17 cellular contexts compared by ENCODE assay signal in genomic region chr15:68781209-68781608, GRCh38. TPM values are rescaled to one million over a fixed set of nuclear protein-coding genes. Genes with fewer than 3 reads are reported as not detected.
DNase-seq lines count a peak whose midpoint lies in the region; ATAC-seq and TF ChIP-seq lines count a peak whose summit lies in the region.
"Had no signal": no experiment of that assay in that cellular context is flagged by ENCODE, and none has a peak within 500 bp of the region (broad histone marks: within the 10 kb centered on the region; RNA-seq: fewer than 3 reads in every experiment).

No MANE protein-coding gene starts in this region.

- no peaks in the 10 kb centered on the region for H3K9me3 Mint-ChIP-seq in activated CD4-positive, alpha-beta memory T cell treated with anti-CD3 and anti-CD28 coated beads for 36 hours
- no peaks in the 10 kb centered on the region for H3K9me3 Mint-ChIP-seq in activated CD4-positive, alpha-beta memory T cell treated with anti-CD3 and anti-CD28 coated beads, Interleukin-2, amount 10 ng/mL, durations not matched to agents 7 days and 5 days
- H3K9me3 Mint-ChIP-seq in effector memory CD8-positive, alpha-beta T cell: no peaks in the 10 kb centered on the region
- no peaks in the 10 kb centered on the region for H3K9me3 Mint-ChIP-seq in progenitor cell of endocrine pancreas (ENCODE audit: low read depth)
- H3K9me3 Mint-ChIP-seq in stimulated activated naive CD8-positive, alpha-beta T cell treated with anti-CD3 and anti-CD28 coated beads, Interleukin-15, amount 100 ng/mL, for 72 hours: no peaks in the 10 kb centered on the region
- H3K9me3 Mint-ChIP-seq: CD4-positive, alpha-beta memory T cell; nephron progenitor cell had no signal

- no peak for ATAC-seq in effector memory CD8-positive, alpha-beta T cell (replicated peaks)
- ATAC-seq in GM19467 (IDR thresholded peaks at IDR 0.05; ENCODE audit: unreplicated experiment) (no peak), GM21737 (IDR thresholded peaks at IDR 0.05; ENCODE audit: unreplicated experiment) (no peak)
- no peak for ATAC-seq in stimulated activated naive CD8-positive, alpha-beta T cell treated with anti-CD3 and anti-CD28 coated beads, Interleukin-15, amount 100 ng/mL, for 72 hours
- ATAC-seq: PC-3 had no signal

- POLR2A ChIA-PET in activated CD4-positive, alpha-beta memory T cell treated with anti-CD3 and anti-CD28 coated beads for 36 hours (lab: Charles Lee): interaction anchor here (0.6 to 3.0 kb wide), 3 partner anchors 36 to 104 kb away, joined by 3 to 7 read pairs (median 3); no protein-coding TSS in a partner anchor
- POLR2A ChIA-PET in activated CD4-positive, alpha-beta memory T cell treated with anti-CD3 and anti-CD28 coated beads, Interleukin-2, amount 10 ng/mL, durations not matched to agents 7 days and 5 days (lab: Charles Lee): interaction anchor here (1.0 kb wide), 1 partner anchor 35 kb away, joined by 3 read pairs; no protein-coding TSS in a partner anchor

- no peaks in the 10 kb centered on the region for H3K27me3 Mint-ChIP-seq in activated CD4-positive, alpha-beta memory T cell treated with anti-CD3 and anti-CD28 coated beads for 36 hours
- H3K27me3 Mint-ChIP-seq in activated CD4-positive, alpha-beta memory T cell treated with anti-CD3 and anti-CD28 coated beads, Interleukin-2, amount 10 ng/mL, durations not matched to agents 7 days and 5 days: no peaks in the 10 kb centered on the region
- no peaks in the 10 kb centered on the region for H3K27me3 Mint-ChIP-seq in effector memory CD8-positive, alpha-beta T cell
- H3K27me3 Mint-ChIP-seq in progenitor cell of endocrine pancreas: no peaks in the 10 kb centered on the region
- no peaks in the 10 kb centered on the region for H3K27me3 Mint-ChIP-seq in stimulated activated naive CD8-positive, alpha-beta T cell treated with anti-CD3 and anti-CD28 coated beads, Interleukin-15, amount 100 ng/mL, for 72 hours
- H3K27me3 Mint-ChIP-seq: CD4-positive, alpha-beta memory T cell had no signal

- no peak for DNase-seq in activated CD4-positive, alpha-beta memory T cell treated with anti-CD3 and anti-CD28 coated beads for 36 hours
- DNase-seq in activated CD4-positive, alpha-beta memory T cell treated with anti-CD3 and anti-CD28 coated beads, Interleukin-2, amount 10 ng/mL, durations not matched to agents 7 days and 5 days: no peak
- DNase-seq in GF-D8 (lab: John Stamatoyannopoulos, UW) (peak; percentile 16), progenitor cell of endocrine pancreas (ENCODE audit: low spot score, unreplicated experiment) (no peak)
- DNase-seq in effector memory CD8-positive, alpha-beta T cell: no peak
- no peak for DNase-seq in stimulated activated naive CD8-positive, alpha-beta T cell treated with anti-CD3 and anti-CD28 coated beads, Interleukin-15, amount 100 ng/mL, for 72 hours
- DNase-seq: activated CD4-positive, CD25-positive, alpha-beta regulatory T cell; activated CD8-positive, alpha-beta memory T cell treated with anti-CD3 and anti-CD28 coated beads, Interleukin-2, amount 50 U/mL, for 4 hours; CD4-positive, alpha-beta memory T cell; H7; NCI-H1436 treated with DMSO at 0.1 percent for 48 hours; NCI-H774; nephron progenitor cell; PC-3; T-helper 9 cell had no signal

- peak overlapping the region; percentile 88 for H3K27ac Mint-ChIP-seq in activated CD4-positive, alpha-beta memory T cell treated with anti-CD3 and anti-CD28 coated beads for 36 hours
- no peak overlapping the region for H3K27ac Mint-ChIP-seq in activated CD4-positive, alpha-beta memory T cell treated with anti-CD3 and anti-CD28 coated beads, Interleukin-2, amount 10 ng/mL, durations not matched to agents 7 days and 5 days
- H3K27ac Mint-ChIP-seq in effector memory CD8-positive, alpha-beta T cell: peak overlapping the region; percentile 89
- peak overlapping the region; percentile 37 for H3K27ac Mint-ChIP-seq in progenitor cell of endocrine pancreas
- no peak overlapping the region for H3K27ac Mint-ChIP-seq in stimulated activated naive CD8-positive, alpha-beta T cell treated with anti-CD3 and anti-CD28 coated beads, Interleukin-15, amount 100 ng/mL, for 72 hours

- H3K4me1 Mint-ChIP-seq in activated CD4-positive, alpha-beta memory T cell treated with anti-CD3 and anti-CD28 coated beads for 36 hours (ENCODE audit: low read depth): peaks cover 23% of the 10 kb centered on the region
- peaks cover 40% of the 10 kb centered on the region for H3K4me1 Mint-ChIP-seq in activated CD4-positive, alpha-beta memory T cell treated with anti-CD3 and anti-CD28 coated beads, Interleukin-2, amount 10 ng/mL, durations not matched to agents 7 days and 5 days
- H3K4me1 Mint-ChIP-seq in effector memory CD8-positive, alpha-beta T cell (ENCODE audit: low read depth in 2 of 2): peaks cover 17% of the 10 kb centered on the region in 2 donors
- H3K4me1 Mint-ChIP-seq in progenitor cell of endocrine pancreas (ENCODE audit: low read depth): peaks cover 7% of the 10 kb centered on the region
- H3K4me1 Mint-ChIP-seq in stimulated activated naive CD8-positive, alpha-beta T cell treated with anti-CD3 and anti-CD28 coated beads, Interleukin-15, amount 100 ng/mL, for 72 hours: peaks cover 44% of the 10 kb centered on the region

- CTCF ChIA-PET in activated CD4-positive, alpha-beta memory T cell treated with anti-CD3 and anti-CD28 coated beads for 36 hours (lab: Charles Lee): interaction anchor here (0.7 to 5.2 kb wide), 5 partner anchors 48 to 231 kb away, joined by 3 to 58 read pairs (median 5); no protein-coding TSS in a partner anchor
- CTCF ChIA-PET in activated CD4-positive, alpha-beta memory T cell treated with anti-CD3 and anti-CD28 coated beads, Interleukin-2, amount 10 ng/mL, durations not matched to agents 7 days and 5 days (lab: Charles Lee): interaction anchor here (0.8 to 1.6 kb wide), 2 partner anchors 47 to 94 kb away, joined by 5 to 8 read pairs; no protein-coding TSS in a partner anchor

- intact Hi-C loops in activated CD4-positive, alpha-beta memory T cell treated with anti-CD3 and anti-CD28 coated beads for 36 hours (cut with micrococcal nuclease): no loop called here

- H3K36me3 Mint-ChIP-seq in activated CD4-positive, alpha-beta memory T cell treated with anti-CD3 and anti-CD28 coated beads for 36 hours: peaks cover 49% of the 10 kb centered on the region
- peaks cover 73% of the 10 kb centered on the region for H3K36me3 Mint-ChIP-seq in activated CD4-positive, alpha-beta memory T cell treated with anti-CD3 and anti-CD28 coated beads, Interleukin-2, amount 10 ng/mL, durations not matched to agents 7 days and 5 days (ENCODE audit: low read depth)
- H3K36me3 Mint-ChIP-seq in effector memory CD8-positive, alpha-beta T cell (ENCODE audit: insufficient read depth): peaks cover 49% of the 10 kb centered on the region
- H3K36me3 Mint-ChIP-seq in progenitor cell of endocrine pancreas (ENCODE audit: insufficient read depth): peaks cover 56% of the 10 kb centered on the region

- H3K4me3 Mint-ChIP-seq in activated CD4-positive, alpha-beta memory T cell treated with anti-CD3 and anti-CD28 coated beads for 36 hours: no peak overlapping the region
- no peak overlapping the region for H3K4me3 Mint-ChIP-seq in activated CD4-positive, alpha-beta memory T cell treated with anti-CD3 and anti-CD28 coated beads, Interleukin-2, amount 10 ng/mL, durations not matched to agents 7 days and 5 days
- no peak overlapping the region for H3K4me3 Mint-ChIP-seq in effector memory CD8-positive, alpha-beta T cell
- no peak overlapping the region for H3K4me3 Mint-ChIP-seq in progenitor cell of endocrine pancreas (ENCODE audit: low read depth)
- no peak overlapping the region for H3K4me3 Mint-ChIP-seq in stimulated activated naive CD8-positive, alpha-beta T cell treated with anti-CD3 and anti-CD28 coated beads, Interleukin-15, amount 100 ng/mL, for 72 hours
- H3K4me3 Mint-ChIP-seq: nephron progenitor cell had no signal

- no peak for TF ChIP-seq CTCF in progenitor cell of endocrine pancreas (IDR thresholded peaks at IDR 0.05; ENCODE audit: unreplicated experiment)

RNA-seq across cellular contexts. Expression of gene ANP32A, which starts 39.5 kb away (rescaled TPM):
- total RNA-seq in activated CD4-positive, alpha-beta memory T cell treated with anti-CD3 and anti-CD28 coated beads for 36 hours: 100 to 1,000 TPM; 190 to 204 TPM
- 100 to 1,000 TPM; 190 to 194 TPM for total RNA-seq in activated CD4-positive, alpha-beta memory T cell treated with anti-CD3 and anti-CD28 coated beads, Interleukin-2, amount 10 ng/mL, durations not matched to agents 7 days and 5 days
- 263 and 279 TPM in 2 replicates for total RNA-seq in progenitor cell of endocrine pancreas

Comparison
In these comparisons a context has a peak if more than half of its experiments do, and no peak if none do; other contexts are left out.
1. H3K27ac Mint-ChIP-seq: peak in activated CD4-positive, alpha-beta memory T cell treated with anti-CD3 and anti-CD28 coated beads for 36 hours (single experiment), effector memory CD8-positive, alpha-beta T cell (2 of 2) and progenitor cell of endocrine pancreas (single experiment); none in activated CD4-positive, alpha-beta memory T cell treated with anti-CD3 and anti-CD28 coated beads, Interleukin-2, amount 10 ng/mL, durations not matched to agents 7 days and 5 days (single experiment) and stimulated activated naive CD8-positive, alpha-beta T cell treated with anti-CD3 and anti-CD28 coated beads, Interleukin-15, amount 100 ng/mL, for 72 hours (0 of 2).